8 cellular contexts compared by ENCODE assay signal in the genomic region with DNA sequence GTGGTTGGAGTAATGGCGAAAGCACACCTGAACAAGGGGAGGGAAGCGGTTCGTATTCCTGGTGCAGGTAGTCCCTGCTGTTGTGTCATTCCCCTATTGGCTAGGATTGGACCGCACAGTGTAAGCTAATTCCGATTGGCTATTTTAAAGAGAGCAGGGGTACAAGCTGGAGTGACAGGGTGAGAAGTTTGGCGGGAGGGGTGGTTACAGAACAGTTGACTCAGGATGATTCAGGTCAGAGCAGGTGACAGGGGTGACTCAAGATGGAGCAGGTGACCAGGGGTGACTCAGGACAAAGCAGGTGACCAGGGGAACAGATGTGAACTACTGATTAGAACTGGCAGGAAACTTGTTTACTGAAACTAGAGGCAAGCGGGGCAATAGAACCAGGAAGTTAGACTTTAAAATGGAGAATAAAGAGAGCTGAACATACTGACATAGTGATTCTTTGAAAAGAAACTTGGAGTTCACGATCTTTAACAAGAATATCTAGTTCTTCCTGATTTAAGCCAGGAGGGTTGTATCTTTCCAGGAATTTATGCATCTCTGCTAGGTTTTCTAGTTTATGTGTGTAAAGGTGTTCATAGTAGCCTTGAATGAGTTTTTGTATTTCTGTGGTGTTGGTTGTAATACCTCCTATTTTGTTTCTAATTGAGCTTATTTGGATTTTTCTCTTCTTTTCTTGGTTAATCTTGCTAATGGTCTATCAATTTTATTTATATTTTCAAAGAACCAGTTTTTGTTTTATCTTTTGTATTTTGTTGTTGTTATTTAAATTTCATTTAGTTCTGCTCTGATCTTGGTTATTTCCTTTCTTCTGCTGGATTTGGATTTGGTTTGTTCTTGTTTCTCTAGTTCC. TPM values are rescaled to one million over a fixed set of nuclear protein-coding genes. Genes with fewer than 3 reads are reported as not detected.
DNase-seq lines count a peak whose midpoint lies in the region; TF ChIP-seq lines count a peak whose summit lies in the region.
"Not testable (repeated sequence)": the region's sequence is repeated elsewhere in the genome, so short reads cannot be mapped to it uniquely, and the experiment has no call there.

No MANE protein-coding gene starts in this region.

- TF ChIP-seq CTCF in Calu3 (IDR thresholded peaks at IDR 0.05; ENCODE audit: unreplicated experiment); HEK293 (tag by site-specific recombination; IDR thresholded peaks at IDR 0.05); VCaP (conservative IDR thresholded peaks at IDR 0.05); mammary epithelial cell (conservative IDR thresholded peaks at IDR 0.05 in 1 of 2, IDR thresholded peaks at IDR 0.05 in 1 of 2; ENCODE audit: extremely low read depth in 1 of 2, insufficient read depth in 1 of 2, low read depth in 1 of 2, low read length in 2 of 2); fibroblast of mammary gland (conservative IDR thresholded peaks at IDR 0.05; ENCODE audit: control insufficient read depth, insufficient read depth, low read depth, low read length): not testable (repeated sequence)

- not testable (repeated sequence) for H3K56ac ChIP-seq in mesendoderm (ENCODE audit: low read length)

- 70% methylated on average over 6 of the region's 8 CpGs for WGBS in mammary epithelial cell (ENCODE audit: low coverage, missing lambda C conversion rate)
- WGBS in mesendoderm (ENCODE audit: extremely low coverage, insufficient coverage, low lambda C conversion rate) = no CpG with 5 or more reads among the region's 8 CpGs

- peak overlapping the region; percentile 12 for H3K4me3 Mint-ChIP-seq in Calu3 (ENCODE audit: low read depth, unreplicated experiment)

- not testable (repeated sequence) for H2AFZ ChIP-seq in mammary epithelial cell (ENCODE audit: low read depth, low read length)

- not testable (repeated sequence) for H2BK120ac ChIP-seq in mesendoderm (ENCODE audit: low read depth, low read length)

- H3K9ac ChIP-seq in mammary epithelial cell (ENCODE audit: insufficient read depth, low read length); mesendoderm (ENCODE audit: low read length): not testable (repeated sequence)

- H3K9me3 ChIP-seq in HEK293 (ENCODE audit: control insufficient read depth, insufficient read depth, low read depth, low read length) = not testable (repeated sequence)
- H3K9me3 ChIP-seq in mammary epithelial cell (replicated peaks; ENCODE audit: insufficient read depth, low read length) = peaks cover 13% of the 10 kb centered on the region

- not testable (repeated sequence) for H2BK15ac ChIP-seq in mesendoderm (replicated peaks; ENCODE audit: low read depth)

- intact Hi-C loops in Calu3 (cut with micrococcal nuclease; ENCODE audit: unreplicated experiment); mammary epithelial cell (cut with micrococcal nuclease): not testable (repeated sequence)

- H3K36me3 Mint-ChIP-seq in Calu3 (ENCODE audit: insufficient read depth, unreplicated experiment) = not testable (repeated sequence)

- H2BK5ac ChIP-seq in mesendoderm (ENCODE audit: low read length) = not testable (repeated sequence)

- H3K4me3 ChIP-seq in HEK293 (ENCODE audit: low read depth, low read length); mammary epithelial cell (replicated peaks in 1 of 3; ENCODE audit: insufficient read depth in 1 of 3, low read depth in 2 of 3, low read length in 3 of 3); fibroblast of mammary gland (ENCODE audit: control insufficient read depth, low read depth, low read length); mesendoderm (ENCODE audit: low read length): not testable (repeated sequence)

- not testable (repeated sequence) for H2AK5ac ChIP-seq in mesendoderm (ENCODE audit: low read length)

- dilution Hi-C loops in mammary epithelial cell (cut with HindIII; ENCODE audit: low sequenced_read_pairs) = not testable (repeated sequence)

- BruUV-seq in Calu3 (replicated peaks; lab: Mats Ljungman, UMichigan) (TSS peak; percentile 88), mammary epithelial cell (replicated peaks; lab: Mats Ljungman, UMichigan) (TSS peak; percentile 66)

- H3K9me3 Mint-ChIP-seq in Calu3 (ENCODE audit: low read depth, unreplicated experiment) = peaks cover 10% of the 10 kb centered on the region

- not testable (repeated sequence) for H3K27me3 Mint-ChIP-seq in Calu3 (ENCODE audit: unreplicated experiment)

- not testable (repeated sequence) for H4K20me1 ChIP-seq in mammary epithelial cell (ENCODE audit: insufficient read depth, low read length)

- POLR2A ChIA-PET in HEK293 (lab: Yijun Ruan, JAX) = not testable (repeated sequence)

- H3K4me1 Mint-ChIP-seq in Calu3 (ENCODE audit: low read depth, unreplicated experiment) = peaks cover 40% of the 10 kb centered on the region

- H3K27ac Mint-ChIP-seq in Calu3 (ENCODE audit: unreplicated experiment) = peak overlapping the region; percentile 96

- H3K27ac ChIP-seq in HEK293 (ENCODE audit: extremely low read depth, low read depth, low read length); mammary epithelial cell (ENCODE audit: insufficient read depth, low read depth, low read length); mesendoderm (ENCODE audit: low read depth, low read length): not testable (repeated sequence)
- peak overlapping the region; percentile 64 for H3K27ac ChIP-seq in VCaP

- not testable (repeated sequence) for H3K4me1 ChIP-seq in HEK293 (ENCODE audit: control insufficient read depth, insufficient read depth, low read length); mammary epithelial cell (ENCODE audit: insufficient read depth, low read length); mesendoderm (ENCODE audit: control insufficient read depth, low read depth, low read length)

- CTCF ChIA-PET in Calu3 (lab: Charles Lee) (interaction anchor here (0.6 to 1.2 kb wide), 4 partner anchors 20 to 301 kb away, joined by 3 read pairs; no protein-coding TSS in a partner anchor), HEK293 (lab: Yijun Ruan, JAX) (interaction anchor here (0.7 kb wide), 1 partner anchor 1239 kb away, joined by 3 read pairs; no protein-coding TSS in a partner anchor)
- CTCF ChIA-PET in mammary epithelial cell (lab: Charles Lee; ENCODE audit: low non-redundant PET) = not testable (repeated sequence)

- H4K8ac ChIP-seq in mesendoderm (ENCODE audit: low read depth, low read length) = not testable (repeated sequence)

- not testable (repeated sequence) for H4K5ac ChIP-seq in mesendoderm (ENCODE audit: low read length)

- H3K4ac ChIP-seq in mesendoderm (ENCODE audit: low read depth, low read length) = not testable (repeated sequence)

- DNase-seq in Calu3 (peak; percentile 83), NCI-H774 (lab: John Stamatoyannopoulos, UW) (peak; percentile 80), mammary epithelial cell (peak; percentile 82), fibroblast of mammary gland (ENCODE audit: low read depth) (peak; percentile 41), mesendoderm (peak; percentile 68)
- peak; percentile 33 for DNase-seq in stimulated activated CD4-positive, alpha-beta T cell treated with anti-CD3 and anti-CD28 coated beads, Interleukin-1b, Interleukin-23, amount 100 ng/mL, for 48 hours

- in situ Hi-C loops in mammary epithelial cell (cut with MboI; ENCODE audit: low sequenced_read_pairs in 2 of 2) = not testable (repeated sequence)

- H3K79me2 ChIP-seq in mammary epithelial cell (ENCODE audit: insufficient read depth, low read length); mesendoderm (ENCODE audit: control insufficient read depth, insufficient read depth, low read length): not testable (repeated sequence)

- not testable (repeated sequence) for H3K18ac ChIP-seq in mesendoderm (ENCODE audit: low read length)

- H3K23ac ChIP-seq in mesendoderm (ENCODE audit: low read length) = not testable (repeated sequence)

- H3K4me2 ChIP-seq in mammary epithelial cell (ENCODE audit: insufficient read depth, low read depth, low read length); mesendoderm (ENCODE audit: low read length): not testable (repeated sequence)

- H3K27me3 ChIP-seq in mammary epithelial cell (ENCODE audit: insufficient read depth, low read length); mesendoderm (ENCODE audit: insufficient read depth, low read length, poor library complexity): not testable (repeated sequence)

- not testable (repeated sequence) for H3K36me3 ChIP-seq in HEK293 (ENCODE audit: control insufficient read depth in 2 of 2, insufficient read depth in 1 of 2, low read length in 2 of 2); mammary epithelial cell (ENCODE audit: insufficient read depth, low read length); mesendoderm (ENCODE audit: control insufficient read depth, insufficient read depth, low read length)

- not testable (repeated sequence) for H3K79me1 ChIP-seq in mesendoderm (ENCODE audit: low read length)

TF ChIP-seq in HEK293, 187 proteins besides CTCF, POLR2A, EP300 and RAD21:
- TF ChIP-seq SP3 (tag by site-specific recombination; IDR thresholded peaks at IDR 0.05) = peak; percentile 16; the same call in 1 of the 2 replicates

RNA-seq across cellular contexts. Expression of gene SERINC2, which starts 58.7 kb away (rescaled TPM):
- total RNA-seq in Calu3 (2022) = 67.7 and 79.8 TPM in 2 replicates
- total RNA-seq in mammary epithelial cell = 100 to 1,000 TPM; 230 to 583 TPM
- polyA plus RNA-seq in mammary epithelial cell = 737 TPM
- 521 TPM for polyA minus RNA-seq in mammary epithelial cell
- 17.7 TPM for polyA plus RNA-seq in mesendoderm (2013, experiment 1 of 2)
- 17.0 TPM for polyA plus RNA-seq in mesendoderm (2013, experiment 2 of 2)

Comparison
In these comparisons a context has a peak if more than half of its experiments do, and no peak if none do; other contexts are left out.
1. DNase-seq: peak in every context shown above with its lines; median percentile 83 in Calu3; 82 in mammary epithelial cell; 80 in NCI-H774; 68 in mesendoderm; 41 in fibroblast of mammary gland; 33 in stimulated activated CD4-positive, alpha-beta T cell treated with anti-CD3 and anti-CD28 coated beads, Interleukin-1b, Interleukin-23, amount 100 ng/mL, for 48 hours.